Comparison of ENCODE assay signal across 1 cellular context in genomic region chr12:70842942-70843341, GRCh38.
TF ChIP-seq lines count a peak whose summit lies in the region.

No MANE protein-coding gene starts in this region.

TF ChIP-seq in H1, 55 proteins besides CTCF, POLR2A, EP300 and RAD21 (continued from another document):
- TF ChIP-seq USF2 (IDR thresholded peaks at IDR 0.05; ENCODE audit: low read length) (no peak), SP2 (IDR thresholded peaks at IDR 0.05; ENCODE audit: low read length) (no peak), POLR2AphosphoS5 (IDR thresholded peaks at IDR 0.05; ENCODE audit: low read depth, low read length) (no peak), HDAC2 (IDR thresholded peaks at IDR 0.05; ENCODE audit: borderline replicate concordance in 1 of 2, low read depth in 2 of 2, low read length in 2 of 2) (no peak), TCF12 (IDR thresholded peaks at IDR 0.05; ENCODE audit: low read depth, low read length) (no peak)
